ENCODE assay signal across 2 cellular contexts in the genomic region with DNA sequence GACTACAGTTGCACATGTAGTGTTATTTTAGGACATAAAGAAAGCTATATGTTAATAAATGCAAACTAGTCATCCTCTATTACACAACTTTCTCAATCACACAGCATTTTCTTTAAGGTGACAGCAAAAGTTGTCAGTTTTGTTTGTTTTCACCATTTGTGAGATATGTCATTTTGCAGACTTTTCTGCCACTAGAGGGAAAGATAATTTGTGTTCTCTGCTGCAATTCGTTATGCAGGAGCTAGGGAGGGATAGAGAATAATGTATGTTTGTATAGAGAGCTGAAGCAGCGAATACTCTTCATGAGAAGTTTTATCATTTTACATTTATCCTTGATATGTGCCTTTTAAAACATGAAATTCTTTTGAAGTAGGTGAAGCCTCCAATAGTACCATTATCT.
TF ChIP-seq lines count a peak whose summit lies in the region.

No MANE protein-coding gene starts in this region.

TF ChIP-seq in IMR-90, 13 proteins besides CTCF, POLR2A, EP300 and RAD21:
- TF ChIP-seq NFE2L2 (IDR thresholded peaks at IDR 0.05; ENCODE audit: low read depth, low read length): no peak
- TF ChIP-seq CEBPB (IDR thresholded peaks at IDR 0.05; ENCODE audit: low read depth, low read length): no peak
- TF ChIP-seq FOS (IDR thresholded peaks at IDR 0.05; ENCODE audit: low read depth, low read length): no peak
- no peak for TF ChIP-seq MXI1 (IDR thresholded peaks at IDR 0.05; ENCODE audit: borderline replicate concordance, low read depth, low read length)
- no peak for TF ChIP-seq MAFK (IDR thresholded peaks at IDR 0.05; ENCODE audit: low read depth, low read length)
- TF ChIP-seq, protein P1, sequence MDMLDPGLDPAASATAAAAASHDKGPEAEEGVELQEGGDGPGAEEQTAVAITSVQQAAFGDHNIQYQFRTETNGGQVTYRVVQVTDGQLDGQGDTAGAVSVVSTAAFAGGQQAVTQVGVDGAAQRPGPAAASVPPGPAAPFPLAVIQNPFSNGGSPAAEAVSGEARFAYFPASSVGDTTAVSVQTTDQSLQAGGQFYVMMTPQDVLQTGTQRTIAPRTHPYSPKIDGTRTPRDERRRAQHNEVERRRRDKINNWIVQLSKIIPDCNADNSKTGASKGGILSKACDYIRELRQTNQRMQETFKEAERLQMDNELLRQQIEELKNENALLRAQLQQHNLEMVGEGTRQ (IDR thresholded peaks at IDR 0.05; ENCODE audit: low read depth, low read length): no peak
- no peak for TF ChIP-seq CHD1 (IDR thresholded peaks at IDR 0.05; ENCODE audit: low read depth, low read length)
- no peak for TF ChIP-seq MAZ (IDR thresholded peaks at IDR 0.05; ENCODE audit: borderline replicate concordance, low read depth, low read length)
- no peak for TF ChIP-seq SMC3 (IDR thresholded peaks at IDR 0.05; ENCODE audit: low read depth, low read length)
- TF ChIP-seq RCOR1 (IDR thresholded peaks at IDR 0.05; ENCODE audit: insufficient replicate concordance, low read length): no peak
- TF ChIP-seq BHLHE40 (IDR thresholded peaks at IDR 0.05; ENCODE audit: low read depth, low read length): no peak
- no peak for TF ChIP-seq RFX5 (IDR thresholded peaks at IDR 0.05; ENCODE audit: low read depth, low read length)
- TF ChIP-seq, protein P2, sequence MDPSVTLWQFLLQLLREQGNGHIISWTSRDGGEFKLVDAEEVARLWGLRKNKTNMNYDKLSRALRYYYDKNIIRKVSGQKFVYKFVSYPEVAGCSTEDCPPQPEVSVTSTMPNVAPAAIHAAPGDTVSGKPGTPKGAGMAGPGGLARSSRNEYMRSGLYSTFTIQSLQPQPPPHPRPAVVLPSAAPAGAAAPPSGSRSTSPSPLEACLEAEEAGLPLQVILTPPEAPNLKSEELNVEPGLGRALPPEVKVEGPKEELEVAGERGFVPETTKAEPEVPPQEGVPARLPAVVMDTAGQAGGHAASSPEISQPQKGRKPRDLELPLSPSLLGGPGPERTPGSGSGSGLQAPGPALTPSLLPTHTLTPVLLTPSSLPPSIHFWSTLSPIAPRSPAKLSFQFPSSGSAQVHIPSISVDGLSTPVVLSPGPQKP (IDR thresholded peaks at IDR 0.05; ENCODE audit: borderline replicate concordance, low read depth, low read length): no peak
TF ChIP-seq in IMR-90: peak in this region for 0.

TF ChIP-seq in SK-N-SH, 30 proteins besides CTCF, POLR2A, EP300 and RAD21:
- TF ChIP-seq, protein P3, sequence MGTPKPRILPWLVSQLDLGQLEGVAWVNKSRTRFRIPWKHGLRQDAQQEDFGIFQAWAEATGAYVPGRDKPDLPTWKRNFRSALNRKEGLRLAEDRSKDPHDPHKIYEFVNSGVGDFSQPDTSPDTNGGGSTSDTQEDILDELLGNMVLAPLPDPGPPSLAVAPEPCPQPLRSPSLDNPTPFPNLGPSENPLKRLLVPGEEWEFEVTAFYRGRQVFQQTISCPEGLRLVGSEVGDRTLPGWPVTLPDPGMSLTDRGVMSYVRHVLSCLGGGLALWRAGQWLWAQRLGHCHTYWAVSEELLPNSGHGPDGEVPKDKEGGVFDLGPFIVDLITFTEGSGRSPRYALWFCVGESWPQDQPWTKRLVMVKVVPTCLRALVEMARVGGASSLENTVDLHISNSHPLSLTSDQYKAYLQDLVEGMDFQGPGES (IDR thresholded peaks at IDR 0.05; ENCODE audit: low read depth, low read length): no peak
- TF ChIP-seq FOXJ3 (CRISPR knock-in tag; IDR thresholded peaks at IDR 0.05) (no peak), NRF1 (IDR thresholded peaks at IDR 0.05; ENCODE audit: low read depth, low read length) (no peak), GABPA (IDR thresholded peaks at IDR 0.05; ENCODE audit: low read depth) (no peak), YY1 (IDR thresholded peaks at IDR 0.05; ENCODE audit: low read depth) (no peak), RCOR1 (IDR thresholded peaks at IDR 0.05; ENCODE audit: low read length) (no peak), MXI1 (IDR thresholded peaks at IDR 0.05; ENCODE audit: low read depth, low read length) (no peak), RFX5 (IDR thresholded peaks at IDR 0.05; ENCODE audit: low read length) (no peak), GATA2 (CRISPR knock-in tag; IDR thresholded peaks at IDR 0.05) (no peak), SIN3A (IDR thresholded peaks at IDR 0.05; ENCODE audit: borderline replicate concordance, low read depth, low read length) (no peak), ELF1 (IDR thresholded peaks at IDR 0.05) (no peak)
- TF ChIP-seq, protein P4, sequence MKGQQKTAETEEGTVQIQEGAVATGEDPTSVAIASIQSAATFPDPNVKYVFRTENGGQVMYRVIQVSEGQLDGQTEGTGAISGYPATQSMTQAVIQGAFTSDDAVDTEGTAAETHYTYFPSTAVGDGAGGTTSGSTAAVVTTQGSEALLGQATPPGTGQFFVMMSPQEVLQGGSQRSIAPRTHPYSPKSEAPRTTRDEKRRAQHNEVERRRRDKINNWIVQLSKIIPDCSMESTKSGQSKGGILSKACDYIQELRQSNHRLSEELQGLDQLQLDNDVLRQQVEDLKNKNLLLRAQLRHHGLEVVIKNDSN (IDR thresholded peaks at IDR 0.05; ENCODE audit: borderline replicate concordance, low read depth): no peak
